ENCODE assay signal across 8 cellular contexts in genomic region chr11:32332990-32333334, GRCh38.
A peak's percentile ranks its signal among the peaks of the same experiment; 100 is the strongest.
DNase-seq lines count a peak whose midpoint lies in the region; ATAC-seq and TF ChIP-seq lines count a peak whose summit lies in the region.

No MANE protein-coding gene starts in this region.

- H3K9me3 ChIP-seq in heart left ventricle = no peaks in the 10 kb centered on the region
- H3K9me3 ChIP-seq in muscle layer of colon (ENCODE audit: low read length) = no peaks in the 10 kb centered on the region

- TF ChIP-seq CTCF in heart left ventricle (IDR thresholded peaks at IDR 0.05) (no peak), choroid plexus epithelial cell (conservative IDR thresholded peaks at IDR 0.05; ENCODE audit: low read depth, low read length) (no peak), type B pancreatic cell (conservative IDR thresholded peaks at IDR 0.05) (no peak)

- no peak for TF ChIP-seq POLR2A in heart left ventricle (IDR thresholded peaks at IDR 0.05)

- H3K27me3 ChIP-seq in heart left ventricle = peaks cover 0 to 25% (median 4%) of the 10 kb centered on the region in 9 donors
- peaks cover 0 to 15% of the 10 kb centered on the region in 2 donors for H3K27me3 ChIP-seq in muscle layer of colon (ENCODE audit: control insufficient read depth in 1 of 2, insufficient read depth in 2 of 2, low read length in 2 of 2)

- H3K4me1 ChIP-seq in heart left ventricle = peaks cover 0 to 12% (median 0%) of the 10 kb centered on the region in 12 donors
- no peaks in the 10 kb centered on the region for H3K4me1 ChIP-seq in muscle layer of colon (ENCODE audit: insufficient read depth, low read length)

- peaks cover 4% of the 10 kb centered on the region for H3K9me3 Mint-ChIP-seq in type B pancreatic cell

- H3K36me3 Mint-ChIP-seq in type B pancreatic cell = no peaks in the 10 kb centered on the region

- WGBS in heart left ventricle, 4 donors = 38 to 44% (median 41%) methylated on average over 14 of the region's 14 CpGs

- H3K36me3 ChIP-seq in heart left ventricle = no peaks in the 10 kb centered on the region
- H3K36me3 ChIP-seq in muscle layer of colon (ENCODE audit: insufficient read depth, low read length) = no peaks in the 10 kb centered on the region

- peak overlapping the region in 2 of 12 donors; percentile 18 to 46 for H3K27ac ChIP-seq in heart left ventricle
- H3K27ac ChIP-seq in muscle layer of colon (ENCODE audit: low read depth, low read length) = no peak overlapping the region

- peaks cover 25% of the 10 kb centered on the region for H3K4me1 Mint-ChIP-seq in type B pancreatic cell (ENCODE audit: unreplicated experiment)

- DNase-seq in heart left ventricle = no peak
- DNase-seq in Right ventricle myocardium superior = no peak
- no peak for DNase-seq in choroid plexus epithelial cell (ENCODE audit: low read depth)
- DNase-seq in type B pancreatic cell (ENCODE audit: extremely low spot score, unreplicated experiment) = no peak
- DNase-seq in DMS 273 (lab: John Stamatoyannopoulos, UW; ENCODE audit: unreplicated experiment) = no peak
- DNase-seq in GDM1 (lab: John Stamatoyannopoulos, UW) = no peak

- H3K4me3 ChIP-seq in heart left ventricle = peak overlapping the region; percentile 16 to 60 (median 49)
- peak overlapping the region; percentile 59 for H3K4me3 ChIP-seq in choroid plexus epithelial cell (ENCODE audit: low read depth, low read length)
- H3K4me3 ChIP-seq in muscle layer of colon (ENCODE audit: low read depth in 1 of 2, low read length in 2 of 2) = peak overlapping the region; percentile 29 to 51

- ATAC-seq in heart left ventricle (no peak), Right ventricle myocardium superior (ENCODE audit: poor library complexity) (no peak), GM19397 (IDR thresholded peaks at IDR 0.05; ENCODE audit: unreplicated experiment) (no peak)

- H3K27me3 Mint-ChIP-seq in type B pancreatic cell = peaks cover 36% of the 10 kb centered on the region

- peak overlapping the region; percentile 85 for H3K4me3 Mint-ChIP-seq in type B pancreatic cell

- no peak overlapping the region for H3K27ac Mint-ChIP-seq in type B pancreatic cell

- H3K9ac ChIP-seq in muscle layer of colon (ENCODE audit: low read length) = no peak overlapping the region

- intact Hi-C loops in heart left ventricle (cut with DNase I) = no loop called here
- intact Hi-C loops in Right ventricle myocardium superior (cut with DNase I) = no loop called here
